Comparison of ENCODE assay signal across 24 cellular contexts in genomic region chr13:90997951-90998350, GRCh38.
"Had no signal": no experiment of that assay in that cellular context is flagged by ENCODE, and none has a peak within 500 bp of the region (broad histone marks: within the 10 kb centered on the region; RNA-seq: fewer than 3 reads in every experiment).

No MANE protein-coding gene starts in this region.

- H3K27me3 ChIP-seq: MG63 had no signal

- H3K4me2 ChIP-seq: SK-N-SH had no signal

- H3K27ac ChIP-seq: HL-60 had no signal

- H3K4me3 ChIP-seq: MG63 had no signal

- FAIRE-seq: HTR-8/SVneo, RCC 7860 had no signal

- H3K36me3 ChIP-seq: MG63 had no signal

- H3K9me3 ChIP-seq: MG63, SK-N-SH had no signal

- ATAC-seq: T-cell had no signal

- DNase-seq: Karpas-422, KBM-7, MG63, NCI-H1092, NCI-H1105 treated with DMSO at 0.1 percent for 48 hours, NCI-H1417 treated with DMSO at 0.1 percent for 48 hours, NCI-H146, NCI-H1694 treated with DMSO at 0.1 percent for 48 hours, NCI-H1930, NCI-H2081, NCI-H2107, NCI-H2171 treated with DMSO at 0.1 percent for 48 hours, NCI-H226, NCI-H510A, NCI-H526 treated with DMSO at 0.1 percent for 48 hours, Right ventricle myocardium superior, RPMI8226, SIG-M5, SK-N-SH, SW 1271, T-cell had no signal

- H3K9ac ChIP-seq: SK-N-SH had no signal
